ENCODE assay signal across 16 cellular contexts in the genomic region with DNA sequence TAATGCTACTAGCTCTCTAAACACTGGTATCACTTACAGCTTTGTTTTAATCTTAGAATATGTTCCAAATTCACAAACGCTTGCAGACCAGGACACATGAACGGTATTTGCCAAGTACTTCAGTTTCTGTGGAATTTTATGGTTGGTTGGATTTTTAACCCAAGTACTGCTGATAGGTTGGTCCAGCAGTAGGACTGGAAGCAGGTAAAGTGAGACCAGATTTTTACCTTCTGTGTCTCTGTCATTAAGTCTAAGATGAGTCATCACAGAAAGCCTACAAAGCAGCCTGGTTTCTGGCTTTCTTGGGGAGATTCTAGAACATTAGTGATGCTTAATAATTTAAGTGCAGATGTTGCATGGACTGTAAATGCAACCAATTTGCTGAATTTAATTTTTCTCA.
"Had no signal": no experiment of that assay in that cellular context is flagged by ENCODE, and none has a peak within 500 bp of the region (broad histone marks: within the 10 kb centered on the region; RNA-seq: fewer than 3 reads in every experiment).

No MANE protein-coding gene starts in this region.

- H3K4me1 ChIP-seq: breast epithelium, heart left ventricle, left ventricle myocardium inferior, upper lobe of left lung had no signal

- DNase-seq: activated CD4-positive, alpha-beta memory T cell treated with anti-CD3 and anti-CD28 coated beads, Interleukin-2, amount 10 ng/mL, durations not matched to agents 7 days and 5 days; activated CD4-positive, alpha-beta T cell treated with anti-CD3 and anti-CD28 coated beads for 36 hours; activated naive CD8-positive, alpha-beta T cell treated with anti-CD3 and anti-CD28 coated beads, Interleukin-2, amount 10 ng/mL, durations not matched to agents 7 days and 5 days; activated T-cell treated with anti-CD3 and anti-CD28 coated beads, Interleukin-2, amount 50 U/mL, for 72 hours; aorta; dorsolateral prefrontal cortex; foreskin melanocyte; heart left ventricle; left ventricle myocardium inferior; nephron progenitor cell; stimulated activated CD4-positive, alpha-beta T cell treated with anti-CD3 and anti-CD28 coated beads, Interleukin-12 subunit alpha, Interleukin-12 subunit beta, amount 100 ng/mL, for 4 hours; stimulated activated naive CD8-positive, alpha-beta T cell treated with anti-CD3 and anti-CD28 coated beads, Interleukin-15, Interleukin-2, amounts not matched to agents 100 U/mL and 50 U/mL, for 24 hours; upper lobe of left lung had no signal

- H3K27ac ChIP-seq: breast epithelium, dorsolateral prefrontal cortex, heart left ventricle, left ventricle myocardium inferior, upper lobe of left lung, VCaP had no signal

- H3K4me3 ChIP-seq: breast epithelium, dorsolateral prefrontal cortex, heart left ventricle, left ventricle myocardium inferior, upper lobe of left lung had no signal

- ATAC-seq: activated CD4-positive, alpha-beta T cell treated with anti-CD3 and anti-CD28 coated beads for 36 hours; activated T-cell treated with anti-CD3 and anti-CD28 coated beads, Interleukin-2, amount 50 U/mL, for 72 hours; heart left ventricle; stimulated activated naive CD8-positive, alpha-beta T cell treated with anti-CD3 and anti-CD28 coated beads, Interleukin-15, Interleukin-2, amounts not matched to agents 100 U/mL and 50 U/mL, for 24 hours had no signal

- FAIRE-seq: endometrium had no signal

- H3K36me3 ChIP-seq: breast epithelium, heart left ventricle, left ventricle myocardium inferior, upper lobe of left lung had no signal

- H3K9me3 ChIP-seq: breast epithelium, upper lobe of left lung had no signal

- H3K27me3 ChIP-seq: breast epithelium, dorsolateral prefrontal cortex, upper lobe of left lung had no signal
